1 cellular context compared by ENCODE assay signal in the genomic region with DNA sequence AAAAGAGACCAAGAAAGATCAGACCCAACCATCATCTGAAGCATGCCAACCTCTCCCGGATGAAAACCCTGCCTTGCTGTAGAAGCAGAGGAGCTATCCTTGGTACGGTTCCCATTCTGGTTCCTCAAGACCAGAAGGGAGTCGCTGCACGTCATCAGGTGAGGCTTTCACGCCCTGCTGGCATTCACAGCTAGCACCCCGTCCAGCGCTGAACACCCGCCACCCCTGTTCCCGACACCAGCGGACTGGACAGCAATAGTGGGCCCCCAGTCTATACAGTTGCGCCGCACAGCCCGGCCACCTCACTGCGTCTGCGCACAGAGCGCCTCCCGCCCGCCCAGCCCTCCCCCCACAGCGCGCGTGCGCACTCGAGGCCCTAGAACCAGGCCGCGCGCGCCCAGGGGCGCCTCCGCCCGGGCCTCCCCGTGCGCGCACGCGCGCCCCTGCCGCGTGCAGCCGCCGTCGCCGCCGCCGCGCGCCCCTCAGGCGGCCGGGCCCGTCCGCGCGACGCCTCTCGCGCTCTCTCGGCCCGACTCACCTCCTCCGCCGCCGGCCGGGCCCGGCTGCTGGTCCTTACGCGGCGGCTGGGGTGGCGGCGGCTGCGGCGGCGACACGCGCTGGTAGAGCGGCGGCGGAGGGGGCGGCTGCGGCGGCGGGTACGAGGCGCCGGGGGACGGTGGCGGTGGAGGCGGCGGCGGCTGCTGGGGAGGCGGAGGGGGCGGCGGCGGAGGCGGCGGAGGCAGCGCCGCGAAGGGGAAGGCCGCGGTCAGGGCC.
TF ChIP-seq lines count a peak whose summit lies in the region.

No MANE protein-coding gene starts in this region.

TF ChIP-seq in HepG2, 621 proteins besides CTCF, POLR2A, EP300 and RAD21 (continued from another document):
- TF ChIP-seq, protein P1, sequence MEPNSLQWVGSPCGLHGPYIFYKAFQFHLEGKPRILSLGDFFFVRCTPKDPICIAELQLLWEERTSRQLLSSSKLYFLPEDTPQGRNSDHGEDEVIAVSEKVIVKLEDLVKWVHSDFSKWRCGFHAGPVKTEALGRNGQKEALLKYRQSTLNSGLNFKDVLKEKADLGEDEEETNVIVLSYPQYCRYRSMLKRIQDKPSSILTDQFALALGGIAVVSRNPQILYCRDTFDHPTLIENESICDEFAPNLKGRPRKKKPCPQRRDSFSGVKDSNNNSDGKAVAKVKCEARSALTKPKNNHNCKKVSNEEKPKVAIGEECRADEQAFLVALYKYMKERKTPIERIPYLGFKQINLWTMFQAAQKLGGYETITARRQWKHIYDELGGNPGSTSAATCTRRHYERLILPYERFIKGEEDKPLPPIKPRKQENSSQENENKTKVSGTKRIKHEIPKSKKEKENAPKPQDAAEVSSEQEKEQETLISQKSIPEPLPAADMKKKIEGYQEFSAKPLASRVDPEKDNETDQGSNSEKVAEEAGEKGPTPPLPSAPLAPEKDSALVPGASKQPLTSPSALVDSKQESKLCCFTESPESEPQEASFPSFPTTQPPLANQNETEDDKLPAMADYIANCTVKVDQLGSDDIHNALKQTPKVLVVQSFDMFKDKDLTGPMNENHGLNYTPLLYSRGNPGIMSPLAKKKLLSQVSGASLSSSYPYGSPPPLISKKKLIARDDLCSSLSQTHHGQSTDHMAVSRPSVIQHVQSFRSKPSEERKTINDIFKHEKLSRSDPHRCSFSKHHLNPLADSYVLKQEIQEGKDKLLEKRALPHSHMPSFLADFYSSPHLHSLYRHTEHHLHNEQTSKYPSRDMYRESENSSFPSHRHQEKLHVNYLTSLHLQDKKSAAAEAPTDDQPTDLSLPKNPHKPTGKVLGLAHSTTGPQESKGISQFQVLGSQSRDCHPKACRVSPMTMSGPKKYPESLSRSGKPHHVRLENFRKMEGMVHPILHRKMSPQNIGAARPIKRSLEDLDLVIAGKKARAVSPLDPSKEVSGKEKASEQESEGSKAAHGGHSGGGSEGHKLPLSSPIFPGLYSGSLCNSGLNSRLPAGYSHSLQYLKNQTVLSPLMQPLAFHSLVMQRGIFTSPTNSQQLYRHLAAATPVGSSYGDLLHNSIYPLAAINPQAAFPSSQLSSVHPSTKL (CRISPR knock-in tag; IDR thresholded peaks at IDR 0.05), result no peak
- TF ChIP-seq MYNN (CRISPR knock-in tag; IDR thresholded peaks at IDR 0.05; ENCODE audit: low read depth) (no peak), ZNF382 (CRISPR knock-in tag; IDR thresholded peaks at IDR 0.05; ENCODE audit: borderline replicate concordance) (no peak)
- TF ChIP-seq, protein P2, sequence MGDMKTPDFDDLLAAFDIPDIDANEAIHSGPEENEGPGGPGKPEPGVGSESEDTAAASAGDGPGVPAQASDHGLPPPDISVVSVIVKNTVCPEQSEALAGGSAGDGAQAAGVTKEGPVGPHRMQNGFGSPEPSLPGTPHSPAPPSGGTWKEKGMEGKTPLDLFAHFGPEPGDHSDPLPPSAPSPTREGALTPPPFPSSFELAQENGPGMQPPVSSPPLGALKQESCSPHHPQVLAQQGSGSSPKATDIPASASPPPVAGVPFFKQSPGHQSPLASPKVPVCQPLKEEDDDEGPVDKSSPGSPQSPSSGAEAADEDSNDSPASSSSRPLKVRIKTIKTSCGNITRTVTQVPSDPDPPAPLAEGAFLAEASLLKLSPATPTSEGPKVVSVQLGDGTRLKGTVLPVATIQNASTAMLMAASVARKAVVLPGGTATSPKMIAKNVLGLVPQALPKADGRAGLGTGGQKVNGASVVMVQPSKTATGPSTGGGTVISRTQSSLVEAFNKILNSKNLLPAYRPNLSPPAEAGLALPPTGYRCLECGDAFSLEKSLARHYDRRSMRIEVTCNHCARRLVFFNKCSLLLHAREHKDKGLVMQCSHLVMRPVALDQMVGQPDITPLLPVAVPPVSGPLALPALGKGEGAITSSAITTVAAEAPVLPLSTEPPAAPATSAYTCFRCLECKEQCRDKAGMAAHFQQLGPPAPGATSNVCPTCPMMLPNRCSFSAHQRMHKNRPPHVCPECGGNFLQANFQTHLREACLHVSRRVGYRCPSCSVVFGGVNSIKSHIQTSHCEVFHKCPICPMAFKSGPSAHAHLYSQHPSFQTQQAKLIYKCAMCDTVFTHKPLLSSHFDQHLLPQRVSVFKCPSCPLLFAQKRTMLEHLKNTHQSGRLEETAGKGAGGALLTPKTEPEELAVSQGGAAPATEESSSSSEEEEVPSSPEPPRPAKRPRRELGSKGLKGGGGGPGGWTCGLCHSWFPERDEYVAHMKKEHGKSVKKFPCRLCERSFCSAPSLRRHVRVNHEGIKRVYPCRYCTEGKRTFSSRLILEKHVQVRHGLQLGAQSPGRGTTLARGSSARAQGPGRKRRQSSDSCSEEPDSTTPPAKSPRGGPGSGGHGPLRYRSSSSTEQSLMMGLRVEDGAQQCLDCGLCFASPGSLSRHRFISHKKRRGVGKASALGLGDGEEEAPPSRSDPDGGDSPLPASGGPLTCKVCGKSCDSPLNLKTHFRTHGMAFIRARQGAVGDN (CRISPR knock-in tag; IDR thresholded peaks at IDR 0.05), result peak; percentile 39
- TF ChIP-seq, protein P3, sequence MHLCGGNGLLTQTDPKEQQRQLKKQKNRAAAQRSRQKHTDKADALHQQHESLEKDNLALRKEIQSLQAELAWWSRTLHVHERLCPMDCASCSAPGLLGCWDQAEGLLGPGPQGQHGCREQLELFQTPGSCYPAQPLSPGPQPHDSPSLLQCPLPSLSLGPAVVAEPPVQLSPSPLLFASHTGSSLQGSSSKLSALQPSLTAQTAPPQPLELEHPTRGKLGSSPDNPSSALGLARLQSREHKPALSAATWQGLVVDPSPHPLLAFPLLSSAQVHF (CRISPR knock-in tag; IDR thresholded peaks at IDR 0.05), result no peak
